Comparison of ENCODE assay signal across 27 cellular contexts in genomic region chr6:146847426-146847825, GRCh38.
A peak's percentile ranks its signal among the peaks of the same experiment; 100 is the strongest.
DNase-seq lines count a peak whose midpoint lies in the region; ATAC-seq and TF ChIP-seq lines count a peak whose summit lies in the region.
"Had no signal": no experiment of that assay in that cellular context is flagged by ENCODE, and none has a peak within 500 bp of the region (broad histone marks: within the 10 kb centered on the region; RNA-seq: fewer than 3 reads in every experiment).

No MANE protein-coding gene starts in this region.

- H3K27me3 Mint-ChIP-seq in neural progenitor cell (ENCODE audit: insufficient read depth, low read depth): peaks cover 5% of the 10 kb centered on the region
- H3K27me3 Mint-ChIP-seq: CD4-positive, alpha-beta T cell had no signal

- in situ Hi-C loops in gastrocnemius medialis (cut with MboI; ENCODE audit: low sequenced_read_pairs in 4 of 4): no loop called here

- TF ChIP-seq CTCF in AG10803 (conservative IDR thresholded peaks at IDR 0.05; ENCODE audit: low read length): no peak
- TF ChIP-seq CTCF in fibroblast of mammary gland (conservative IDR thresholded peaks at IDR 0.05; ENCODE audit: control insufficient read depth, insufficient read depth, low read depth, low read length): no peak
- no peak for TF ChIP-seq CTCF in parathyroid adenoma (IDR thresholded peaks at IDR 0.05)
- no peak for TF ChIP-seq CTCF in neural progenitor cell (IDR thresholded peaks at IDR 0.05)
- no peak for TF ChIP-seq CTCF in gastrocnemius medialis (IDR thresholded peaks at IDR 0.05 in 4 of 5, conservative IDR thresholded peaks at IDR 0.05 in 1 of 5)

- H3K9me3 ChIP-seq in parathyroid adenoma (ENCODE audit: control insufficient read depth, low read length) (no peaks in the 10 kb centered on the region), neural progenitor cell (ENCODE audit: low read depth) (no peaks in the 10 kb centered on the region), gastrocnemius medialis (no peaks in the 10 kb centered on the region)
- H3K9me3 ChIP-seq: body of pancreas, left ventricle myocardium inferior, upper lobe of right lung had no signal

- peak; percentile 43 for DNase-seq in AG10803 (ENCODE audit: low read depth)
- peak; percentile 91 for DNase-seq in amniotic epithelial cell (ENCODE audit: low read depth)
- peak; percentile 22 for DNase-seq in fibroblast of mammary gland (ENCODE audit: low read depth)
- no peak for DNase-seq in Right ventricle myocardium superior
- no peak for DNase-seq in neural progenitor cell (ENCODE audit: low spot score)
- no peak for DNase-seq in gastrocnemius medialis
- no peak for DNase-seq in H7
- DNase-seq: activated CD4-positive, alpha-beta T cell treated with anti-CD3 and anti-CD28 coated beads, Interleukin-2, amount 50 U/mL, for 48 hours; activated CD4-positive, CD25-positive, alpha-beta regulatory T cell treated with anti-CD3 and anti-CD28 coated beads, Interleukin-2, amount 50 U/mL, for 72 hours; activated naive CD4-positive, alpha-beta T cell; activated naive CD8-positive, alpha-beta T cell treated with anti-CD3 and anti-CD28 coated beads, Interleukin-2, amount 50 U/mL, for 24 hours; activated T-cell treated with anti-CD3 and anti-CD28 coated beads, Interleukin-2, amount 50 U/mL, for 48 hours; body of pancreas; CD4-positive, alpha-beta T cell; glutamatergic neuron; H9; left ventricle myocardium inferior; naive thymus-derived CD4-positive, alpha-beta T cell; NCI-H2029 treated with DMSO at 0.1 percent for 48 hours; NCI-H2227 treated with DMSO at 0.1 percent for 48 hours; NCI-H526 treated with DMSO at 0.1 percent for 48 hours; NK-92 treated with Interleukin-12 subunit alpha and Interleukin-12 subunit beta, amount 100 ng/mL, for 24 hours; PC-9; T-helper 2 cell; upper lobe of right lung had no signal

- no peaks in the 10 kb centered on the region for H3K79me2 ChIP-seq in parathyroid adenoma
- no peaks in the 10 kb centered on the region for H3K79me2 ChIP-seq in neural progenitor cell (ENCODE audit: low read depth)

- no peaks in the 10 kb centered on the region for H3K36me3 Mint-ChIP-seq in neural progenitor cell
- H3K36me3 Mint-ChIP-seq: stimulated activated memory B cell treated with anti-CD40 and anti-IgM and Interleukin-4, amounts not matched to agents 10 μg/mL and 1 μg/mL and 100 μg/mL, for 72 hours had no signal

- ATAC-seq in Right ventricle myocardium superior (ENCODE audit: poor library complexity) (no peak), gastrocnemius medialis (no peak)
- ATAC-seq: activated naive CD8-positive, alpha-beta T cell treated with anti-CD3 and anti-CD28 coated beads, Interleukin-2, amount 50 U/mL, for 24 hours; body of pancreas; naive thymus-derived CD4-positive, alpha-beta T cell; stimulated activated memory B cell treated with anti-CD40 and anti-IgM and Interleukin-4, amounts not matched to agents 10 μg/mL and 1 μg/mL and 100 μg/mL, for 72 hours; upper lobe of right lung had no signal

- H3K9me3 Mint-ChIP-seq in neural progenitor cell: peaks cover 6% of the 10 kb centered on the region
- H3K9me3 Mint-ChIP-seq: CD4-positive, alpha-beta T cell had no signal

- no peaks in the 10 kb centered on the region for H4K20me1 ChIP-seq in neural progenitor cell (ENCODE audit: low read depth)

- intact Hi-C loops in Right ventricle myocardium superior (cut with DNase I): no loop called here
- intact Hi-C loops in gastrocnemius medialis (cut with DNase I; ENCODE audit: low total_unique reads): no loop called here

- H2AFZ ChIP-seq in parathyroid adenoma: peak overlapping the region; percentile 3
- no peak overlapping the region for H2AFZ ChIP-seq in neural progenitor cell (replicated peaks)
- H2AFZ ChIP-seq: PC-9 had no signal

- H3K27ac ChIP-seq in parathyroid adenoma (no peak overlapping the region), neural progenitor cell (no peak overlapping the region), gastrocnemius medialis (no peak overlapping the region)
- H3K27ac ChIP-seq: body of pancreas, left ventricle myocardium inferior, PC-9, upper lobe of right lung had no signal

- H3K4me1 Mint-ChIP-seq in neural progenitor cell: peaks cover 7% of the 10 kb centered on the region
- H3K4me1 Mint-ChIP-seq: stimulated activated memory B cell treated with anti-CD40 and anti-IgM and Interleukin-4, amounts not matched to agents 10 μg/mL and 1 μg/mL and 100 μg/mL, for 72 hours had no signal

- H3K4me3 Mint-ChIP-seq in neural progenitor cell: no peak overlapping the region
- H3K4me3 Mint-ChIP-seq: activated naive CD8-positive, alpha-beta T cell treated with anti-CD3 and anti-CD28 coated beads, Interleukin-2, amount 50 U/mL, for 24 hours; CD4-positive, alpha-beta T cell; H9; naive thymus-derived CD4-positive, alpha-beta T cell; stimulated activated memory B cell treated with anti-CD40 and anti-IgM and Interleukin-4, amounts not matched to agents 10 μg/mL and 1 μg/mL and 100 μg/mL, for 72 hours had no signal

- H3K4me3 ChIP-seq in AG10803 (ENCODE audit: low read length): no peak overlapping the region
- no peak overlapping the region for H3K4me3 ChIP-seq in fibroblast of mammary gland (ENCODE audit: control insufficient read depth, low read depth, low read length)
- H3K4me3 ChIP-seq in parathyroid adenoma (ENCODE audit: low read depth, low read length): no peak overlapping the region
- H3K4me3 ChIP-seq in neural progenitor cell: no peak overlapping the region
- H3K4me3 ChIP-seq in gastrocnemius medialis: no peak overlapping the region
- no peak overlapping the region for H3K4me3 ChIP-seq in H7 (ENCODE audit: insufficient read depth, low read depth, low read length)
- H3K4me3 ChIP-seq: body of pancreas, left ventricle myocardium inferior, PC-9, upper lobe of right lung had no signal

- H3K4me1 ChIP-seq in parathyroid adenoma (no peaks in the 10 kb centered on the region), neural progenitor cell (no peaks in the 10 kb centered on the region), gastrocnemius medialis (no peaks in the 10 kb centered on the region)
- H3K4me1 ChIP-seq: body of pancreas, left ventricle myocardium inferior, upper lobe of right lung had no signal

- TF ChIP-seq POLR2A in gastrocnemius medialis (IDR thresholded peaks at IDR 0.05): no peak

- no peaks in the 10 kb centered on the region for H3K27me3 ChIP-seq in parathyroid adenoma (ENCODE audit: control insufficient read depth, insufficient read depth, low read length)
- no peaks in the 10 kb centered on the region for H3K27me3 ChIP-seq in neural progenitor cell
- H3K27me3 ChIP-seq in gastrocnemius medialis: no peaks in the 10 kb centered on the region
- no peaks in the 10 kb centered on the region for H3K27me3 ChIP-seq in H7 (ENCODE audit: control insufficient read depth, insufficient read depth, low read length)
- H3K27me3 ChIP-seq: body of pancreas, upper lobe of right lung had no signal

- H3K36me3 ChIP-seq in parathyroid adenoma (ENCODE audit: control insufficient read depth, insufficient read depth, low read length) (no peaks in the 10 kb centered on the region), neural progenitor cell (no peaks in the 10 kb centered on the region), gastrocnemius medialis (no peaks in the 10 kb centered on the region), H7 (replicated peaks; ENCODE audit: control insufficient read depth, insufficient read depth, low read length) (no peaks in the 10 kb centered on the region; the same call in 1 of the 2 replicates)
- H3K36me3 ChIP-seq: left ventricle myocardium inferior, upper lobe of right lung had no signal

- H3K9ac ChIP-seq in parathyroid adenoma (no peak overlapping the region), neural progenitor cell (no peak overlapping the region)

- no peaks in the 10 kb centered on the region for H3F3A ChIP-seq in neural progenitor cell (ENCODE audit: low read depth)

- H3K4me2 ChIP-seq in parathyroid adenoma (ENCODE audit: low read length) (no peak overlapping the region), neural progenitor cell (no peak overlapping the region)
- H3K4me2 ChIP-seq: PC-9 had no signal

- no peak overlapping the region for H3K27ac Mint-ChIP-seq in neural progenitor cell
- H3K27ac Mint-ChIP-seq: activated naive CD8-positive, alpha-beta T cell treated with anti-CD3 and anti-CD28 coated beads, Interleukin-2, amount 50 U/mL, for 24 hours; CD4-positive, alpha-beta T cell; H9; naive thymus-derived CD4-positive, alpha-beta T cell; stimulated activated memory B cell treated with anti-CD40 and anti-IgM and Interleukin-4, amounts not matched to agents 10 μg/mL and 1 μg/mL and 100 μg/mL, for 72 hours had no signal

Comparison
In these comparisons a context has a peak if more than half of its experiments do, and no peak if none do; other contexts are left out.
1. DNase-seq: peak in AG10803 (single experiment), amniotic epithelial cell (single experiment) and fibroblast of mammary gland (single experiment); none in Right ventricle myocardium superior (single experiment), neural progenitor cell (single experiment), gastrocnemius medialis (0 of 2) and H7 (single experiment).